Comparison of ENCODE assay signal across 22 cellular contexts in the genomic region with DNA sequence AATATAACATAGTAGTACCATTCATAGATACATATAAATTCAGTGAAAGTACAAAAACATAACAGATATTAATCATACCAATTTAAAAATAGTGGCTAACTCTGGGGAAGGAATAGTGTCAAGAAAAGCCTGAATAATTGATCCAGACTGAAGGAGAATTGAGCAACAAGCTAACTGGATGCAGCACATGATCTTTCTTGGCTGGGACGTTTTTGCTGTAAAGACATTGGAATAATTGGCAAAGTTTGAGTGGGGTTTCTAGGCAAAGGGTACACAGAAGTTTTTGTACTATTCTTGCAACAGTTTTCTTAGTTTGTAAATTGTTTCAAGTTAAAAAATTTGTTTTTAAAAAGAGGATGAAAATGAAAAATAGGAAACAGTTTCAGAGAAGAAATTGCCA.
"Had no signal": no experiment of that assay in that cellular context is flagged by ENCODE, and none has a peak within 500 bp of the region (broad histone marks: within the 10 kb centered on the region; RNA-seq: fewer than 3 reads in every experiment).

No MANE protein-coding gene starts in this region.

- H2AFZ ChIP-seq: neural progenitor cell had no signal

- H3K9me3 Mint-ChIP-seq: activated CD4-positive, alpha-beta memory T cell treated with anti-CD3 and anti-CD28 coated beads for 36 hours; effector memory CD8-positive, alpha-beta T cell; neural progenitor cell; stimulated activated effector memory CD8-positive, alpha-beta T cell treated with anti-CD3 and anti-CD28 coated beads, Interleukin-12 subunit alpha, Interleukin-12 subunit beta, amount 100 ng/mL, for 72 hours; stimulated activated naive CD8-positive, alpha-beta T cell treated with anti-CD3 and anti-CD28 coated beads, Interleukin-15, amount 100 ng/mL, for 72 hours had no signal

- H3K27me3 ChIP-seq: adrenal gland, ascending aorta, colonic mucosa, dorsolateral prefrontal cortex, esophagus muscularis mucosa, neural progenitor cell, suprapubic skin, tibial nerve had no signal

- H3K36me3 Mint-ChIP-seq: neural progenitor cell had no signal

- H3K36me3 ChIP-seq: adrenal gland, ascending aorta, colonic mucosa, esophagus muscularis mucosa, neural progenitor cell, suprapubic skin, tibial nerve had no signal

- H3K9ac ChIP-seq: neural progenitor cell had no signal

- H3K27me3 Mint-ChIP-seq: activated CD4-positive, alpha-beta memory T cell treated with anti-CD3 and anti-CD28 coated beads for 36 hours; effector memory CD8-positive, alpha-beta T cell had no signal

- H3K9me3 ChIP-seq: adrenal gland, ascending aorta, colonic mucosa, esophagus muscularis mucosa, suprapubic skin, tibial nerve had no signal

- ATAC-seq: effector memory CD8-positive, alpha-beta T cell; left ventricle myocardium superior; sciatic nerve; stimulated activated effector memory CD8-positive, alpha-beta T cell treated with anti-CD3 and anti-CD28 coated beads, Interleukin-12 subunit alpha, Interleukin-12 subunit beta, amount 100 ng/mL, for 72 hours; stimulated activated naive CD8-positive, alpha-beta T cell treated with anti-CD3 and anti-CD28 coated beads, Interleukin-15, amount 100 ng/mL, for 72 hours had no signal

- H3K4me2 ChIP-seq: neural progenitor cell had no signal

- H3K27ac Mint-ChIP-seq: activated CD4-positive, alpha-beta memory T cell treated with anti-CD3 and anti-CD28 coated beads for 36 hours; neural progenitor cell had no signal

- H3K27ac ChIP-seq: ascending aorta, colonic mucosa, esophagus muscularis mucosa, neural progenitor cell, suprapubic skin, tibial nerve had no signal

- DNase-seq: activated CD4-positive, alpha-beta memory T cell treated with anti-CD3 and anti-CD28 coated beads for 36 hours; activated CD4-positive, alpha-beta T cell treated with anti-CD3 and anti-CD28 coated beads for 48 hours; activated gamma-delta T cell; activated naive CD4-positive, alpha-beta T cell treated with anti-CD3 and anti-CD28 coated beads, Interleukin-2, amount 50 U/mL, for 16 hours; colonic mucosa; dorsolateral prefrontal cortex; effector memory CD8-positive, alpha-beta T cell; head of caudate nucleus; hypothalamus; left ventricle myocardium superior; mammary epithelial cell; small intestine; stimulated activated CD4-positive, alpha-beta T cell treated with anti-CD3 and anti-CD28 coated beads, Interleukin-2, amount 100 ng/mL, for 24 hours; stimulated activated naive CD8-positive, alpha-beta T cell treated with anti-CD3 and anti-CD28 coated beads, Interleukin-15, amount 100 ng/mL, for 72 hours had no signal

- H3K4me3 ChIP-seq: adrenal gland, ascending aorta, colonic mucosa, dorsolateral prefrontal cortex, esophagus muscularis mucosa, neural progenitor cell, suprapubic skin, tibial nerve had no signal
